ENCODE assay signal across 24 cellular contexts in the genomic region with DNA sequence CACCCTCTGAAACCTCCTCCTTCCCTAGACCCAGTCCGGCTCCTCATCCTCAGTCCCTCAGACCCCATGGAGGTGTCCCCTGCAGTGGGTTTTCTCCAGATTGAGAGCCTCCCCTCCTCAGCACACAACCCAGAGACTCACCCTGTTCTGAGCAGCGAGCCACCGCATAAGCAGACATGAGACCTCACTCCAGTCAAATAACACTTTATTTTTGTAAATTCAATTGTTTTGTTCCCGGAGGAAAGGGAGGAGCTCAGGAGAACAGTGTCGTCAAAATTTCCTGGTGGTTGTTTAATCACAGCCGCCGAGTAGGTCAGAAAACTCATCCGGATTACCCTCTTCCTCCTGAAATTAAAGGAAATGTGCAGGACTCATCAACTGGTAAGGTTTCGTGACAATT. TPM values are rescaled to one million over a fixed set of nuclear protein-coding genes. Genes with fewer than 3 reads are reported as not detected.
DNase-seq lines count a peak whose midpoint lies in the region; ATAC-seq and TF ChIP-seq lines count a peak whose summit lies in the region.
"Had no signal": no experiment of that assay in that cellular context is flagged by ENCODE, and none has a peak within 500 bp of the region (broad histone marks: within the 10 kb centered on the region; RNA-seq: fewer than 3 reads in every experiment).

No MANE protein-coding gene starts in this region.

- DNase-seq in SK-N-SH = no peak
- peak; percentile 60 for DNase-seq in glomerular endothelial cell (ENCODE audit: extremely low read depth, low read depth, low spot score)
- DNase-seq in psoas muscle = no peak
- no peak for DNase-seq in uterus
- no peak for DNase-seq in UCSD-AML1 (lab: John Stamatoyannopoulos, UW; ENCODE audit: unreplicated experiment)
- DNase-seq in NCI-H187 treated with DMSO at 0.1 percent for 48 hours (lab: John Stamatoyannopoulos, UW) = no peak
- no peak for DNase-seq in middle frontal gyrus (ENCODE audit: extremely low spot score, low spot score)
- DNase-seq: activated CD4-positive, alpha-beta T cell treated with anti-CD3 and anti-CD28 coated beads, Interleukin-2, amount 50 U/mL, for 48 hours; activated naive CD4-positive, alpha-beta T cell; activated T-cell treated with anti-CD3 and anti-CD28 coated beads for 4 hours; aorta; DMS 273 treated with DMSO at 0.1 percent for 48 hours; GDM1; NCI-H526 treated with DMSO at 0.1 percent for 48 hours; stimulated activated naive CD4-positive, alpha-beta T cell treated with Interleukin-2 at 50 U/mL for 16 hours; T-helper 17 cell had no signal

- 0 out of 2 replicates have a peak overlapping the region, but pooled peaks have one; percentile 48 for H3K4me2 ChIP-seq in SK-N-SH
- H3K4me2 ChIP-seq: BLaER1 had no signal

- H3K36me3 ChIP-seq in SK-N-SH (replicated peaks in 1 of 2; ENCODE audit: control insufficient read depth in 1 of 2, insufficient read depth in 2 of 2, low read length in 1 of 2) = no peaks in the 10 kb centered on the region
- no peaks in the 10 kb centered on the region for H3K36me3 ChIP-seq in psoas muscle (ENCODE audit: insufficient read depth in 1 of 2, low read depth in 1 of 2)
- no peaks in the 10 kb centered on the region for H3K36me3 ChIP-seq in uterus
- H3K36me3 ChIP-seq: BLaER1 had no signal

- peak overlapping the region; percentile 55; the same call in 1 of the 2 replicates for H2AFZ ChIP-seq in SK-N-SH (ENCODE audit: low read depth)

- TF ChIP-seq POLR2A in uterus (IDR thresholded peaks at IDR 0.05) = peak; percentile 13 to 19

- peaks cover 3% of the 10 kb centered on the region for H3F3A ChIP-seq in SK-N-SH (replicated peaks; ENCODE audit: insufficient read depth)

- H3K9me3 ChIP-seq in SK-N-SH (no peaks in the 10 kb centered on the region), psoas muscle (no peaks in the 10 kb centered on the region), uterus (no peaks in the 10 kb centered on the region)

- ATAC-seq in SK-N-SH treated with all-trans-retinoic acid at 6 μM for 48 hours (no peak), psoas muscle (peak in 2 of 4 donors; percentile 33 to 39)
- ATAC-seq: T-helper 17 cell had no signal

- TF ChIP-seq RAD21 in SK-N-SH (IDR thresholded peaks at IDR 0.05; ENCODE audit: low read length) = no peak

- no peaks in the 10 kb centered on the region for H3K9me2 ChIP-seq in SK-N-SH

- H3K27ac ChIP-seq in SK-N-SH (ENCODE audit: low read depth in 2 of 2, low read length in 1 of 2) = no peak overlapping the region
- H3K27ac ChIP-seq in psoas muscle = peak overlapping the region; percentile 75
- peak overlapping the region; percentile 67 to 82 for H3K27ac ChIP-seq in uterus
- H3K27ac ChIP-seq: 22Rv1, BLaER1 had no signal

- POLR2A ChIA-PET in SK-N-SH (lab: Yijun Ruan, JAX) = no interaction called here

- intact Hi-C loops in psoas muscle (cut with DNase I) (no loop called here), uterus (cut with DNase I; ENCODE audit: low total_unique reads) (no loop called here)

- H3K9ac ChIP-seq in SK-N-SH = no peak overlapping the region
- H3K9ac ChIP-seq: BLaER1 had no signal

- TF ChIP-seq CTCF in SK-N-SH (IDR thresholded peaks at IDR 0.05) = no peak
- no peak for TF ChIP-seq CTCF in psoas muscle (IDR thresholded peaks at IDR 0.05)
- no peak for TF ChIP-seq CTCF in uterus (IDR thresholded peaks at IDR 0.05)

- no peaks in the 10 kb centered on the region for H4K20me1 ChIP-seq in SK-N-SH (ENCODE audit: insufficient read depth)
- H4K20me1 ChIP-seq: BLaER1 had no signal

- peaks cover 0 to 6% of the 10 kb centered on the region in 2 experiments; a peak in 2 of 4 replicates for H3K4me1 ChIP-seq in SK-N-SH (ENCODE audit: control insufficient read depth in 1 of 2, insufficient read depth in 2 of 2, low read depth in 1 of 2, low read length in 1 of 2)
- no peaks in the 10 kb centered on the region for H3K4me1 ChIP-seq in psoas muscle
- peaks cover 0 to 4% of the 10 kb centered on the region in 2 donors for H3K4me1 ChIP-seq in uterus
- H3K4me1 ChIP-seq: BLaER1 had no signal

- WGBS in SK-N-SH (ENCODE audit: low lambda C conversion rate) = 59% methylated on average over 9 of the region's 9 CpGs
- 68 to 78% (median 78%) methylated on average over 9 of the region's 9 CpGs for WGBS in psoas muscle, 3 donors

- no peaks in the 10 kb centered on the region for H3K79me2 ChIP-seq in SK-N-SH (ENCODE audit: insufficient read depth)

- H3K27me3 ChIP-seq in SK-N-SH (ENCODE audit: insufficient read depth) (peaks cover 53% of the 10 kb centered on the region; the same call in 1 of the 2 replicates), psoas muscle (ENCODE audit: insufficient read depth in 3 of 3, low read length in 2 of 3) (no peaks in the 10 kb centered on the region), uterus (no peaks in the 10 kb centered on the region)
- H3K27me3 ChIP-seq: BLaER1 had no signal

- CTCF ChIA-PET in SK-N-SH (lab: Yijun Ruan, JAX) = no interaction called here

- H3K4me3 ChIP-seq in SK-N-SH (ENCODE audit: low read depth in 2 of 2, low read length in 1 of 2) = no peak overlapping the region
- H3K4me3 ChIP-seq in psoas muscle = peak overlapping the region; percentile 61
- H3K4me3 ChIP-seq in uterus = peak overlapping the region in 1 of 2 donors; percentile 25
- H3K4me3 ChIP-seq: BLaER1 had no signal

- no peak for TF ChIP-seq EP300 in SK-N-SH (IDR thresholded peaks at IDR 0.05; ENCODE audit: borderline replicate concordance in 1 of 2, low read depth in 1 of 2, low read length in 1 of 2)

TF ChIP-seq in SK-N-SH, 30 proteins besides CTCF, POLR2A, EP300 and RAD21 (continues in another document):
- TF ChIP-seq TCF12 (IDR thresholded peaks at IDR 0.05) = no peak
- no peak for TF ChIP-seq ELF1 (IDR thresholded peaks at IDR 0.05)
- TF ChIP-seq MXI1 (IDR thresholded peaks at IDR 0.05; ENCODE audit: low read depth, low read length) = no peak
- TF ChIP-seq CHD2 (IDR thresholded peaks at IDR 0.05; ENCODE audit: low read length, partially characterized antibody) = no peak
- no peak for TF ChIP-seq ZBTB33 (IDR thresholded peaks at IDR 0.05; ENCODE audit: borderline replicate concordance, low read depth)
- no peak for TF ChIP-seq FOXM1 (IDR thresholded peaks at IDR 0.05; ENCODE audit: low read depth)
- TF ChIP-seq EZH2phosphoT487 (IDR thresholded peaks at IDR 0.05; ENCODE audit: borderline replicate concordance, low read depth) = no peak
- TF ChIP-seq JUND (IDR thresholded peaks at IDR 0.05) = no peak
- TF ChIP-seq TAF1 (IDR thresholded peaks at IDR 0.05; ENCODE audit: borderline replicate concordance, low read depth, low read length) = no peak

TF ChIP-seq in SK-N-SH treated with all-trans-retinoic acid at 6 μM for 48 hours, 23 proteins besides CTCF, POLR2A, EP300 and RAD21:
- TF ChIP-seq ARNTL (CRISPR knock-in tag; IDR thresholded peaks at IDR 0.05; ENCODE audit: borderline replicate concordance, low read depth) = no peak
- no peak for TF ChIP-seq BACH2 (CRISPR knock-in tag; IDR thresholded peaks at IDR 0.05; ENCODE audit: borderline replicate concordance)
- TF ChIP-seq GLIS3 (CRISPR knock-in tag; IDR thresholded peaks at IDR 0.05) = no peak
- no peak for TF ChIP-seq CSDC2 (CRISPR knock-in tag; IDR thresholded peaks at IDR 0.05)
- no peak for TF ChIP-seq ZNF70 (CRISPR knock-in tag; IDR thresholded peaks at IDR 0.05)
- no peak for TF ChIP-seq ISL1 (CRISPR knock-in tag; IDR thresholded peaks at IDR 0.05)

RNA-seq across cellular contexts. Expression of gene ERICH4, which starts 57.5 kb away (rescaled TPM):
- polyA plus RNA-seq in SK-N-SH (2012; rRNA removed) (not detected in 2 replicates), psoas muscle (under 1 TPM in 2 of 3 donors, not detected in 1; 0.09 to 0.10 TPM)
- polyA plus RNA-seq in SK-N-SH (2012; cell fraction: cytosol; rRNA removed) = 0.03 TPM in 1 of 2 replicates, not detected in the other
- not detected in 2 replicates for polyA plus RNA-seq in SK-N-SH (2012; cell fraction: nucleus; rRNA removed)
- total RNA-seq in glomerular endothelial cell (not detected in 2 replicates), psoas muscle (not detected), uterus (not detected)
- total RNA-seq: aorta, epithelial cell of proximal tubule, HT-29, LHCN-M2, neural crest cell, pulmonary artery endothelial cell, T-helper 17 cell had no signal

Comparison
In these comparisons a context has a peak if more than half of its experiments do, and no peak if none do; other contexts are left out.
1. H3K27ac ChIP-seq: peak in psoas muscle (single experiment) and uterus (2 of 2); none in SK-N-SH (0 of 2).